Comparison of ENCODE assay signal across 14 cellular contexts in the genomic region with DNA sequence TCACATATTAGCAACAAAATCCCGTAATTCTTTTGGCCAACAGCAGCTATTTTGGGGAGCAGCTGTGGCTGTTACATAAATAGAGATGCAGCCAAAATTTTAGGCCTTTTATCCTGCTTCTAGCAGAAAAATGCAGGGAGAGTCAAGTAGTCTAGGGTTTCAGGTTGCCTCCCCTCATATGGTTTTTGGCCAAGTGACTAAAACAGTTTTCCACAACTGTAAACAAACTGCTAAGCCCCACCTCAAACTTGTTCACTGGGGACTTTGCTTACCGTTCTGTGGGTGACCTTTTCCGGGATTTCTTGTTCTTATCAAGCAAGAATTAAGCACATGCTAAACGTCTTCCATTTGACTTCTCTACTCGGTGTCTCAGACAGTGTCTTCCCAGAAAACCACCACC.
A peak's percentile ranks its signal among the peaks of the same experiment; 100 is the strongest.
DNase-seq lines count a peak whose midpoint lies in the region; ATAC-seq and TF ChIP-seq lines count a peak whose summit lies in the region.
"Had no signal": no experiment of that assay in that cellular context is flagged by ENCODE, and none has a peak within 500 bp of the region (broad histone marks: within the 10 kb centered on the region; RNA-seq: fewer than 3 reads in every experiment).

No MANE protein-coding gene starts in this region.

- DNase-seq in SJCRH30 (peak; percentile 19 to 57), fibroblast of the conjunctiva (ENCODE audit: low read depth) (peak; percentile 86), prostate gland (ENCODE audit: low spot score) (no peak)
- no peak for DNase-seq in activated CD4-positive, alpha-beta T cell treated with anti-CD3 and anti-CD28 coated beads, Interleukin-2, amount 50 U/mL, for 4 hours
- DNase-seq: ACHN; activated CD8-positive, alpha-beta T cell treated with anti-CD3 and anti-CD28 coated beads, Interleukin-2, amount 10 ng/mL, durations not matched to agents 7 days and 5 days; activated naive CD8-positive, alpha-beta T cell treated with anti-CD3 and anti-CD28 coated beads for 36 hours; DND-41; kidney glomerular epithelial cell; NCI-H1417 treated with DMSO at 0.1 percent for 48 hours had no signal

- H3K4me3 ChIP-seq in SJCRH30 (no peak overlapping the region), prostate gland (no peak overlapping the region)

- H3K27ac ChIP-seq in 22Rv1, result peak overlapping the region; percentile 69; the same call in 1 of the 2 replicates
- no peak overlapping the region for H3K27ac ChIP-seq in SJCRH30
- H3K27ac ChIP-seq in prostate gland, result peak overlapping the region; percentile 94 to 95

- H3K4me1 ChIP-seq in SJCRH30, result peaks cover 14% of the 10 kb centered on the region
- H3K4me1 ChIP-seq in prostate gland (replicated peaks), result peaks cover 31% of the 10 kb centered on the region

- WGBS in prostate gland, result 30% methylated on average over 5 of the region's 5 CpGs

- H3K27me3 ChIP-seq in SJCRH30 (no peaks in the 10 kb centered on the region), prostate gland (replicated peaks; ENCODE audit: insufficient read depth) (no peaks in the 10 kb centered on the region)

- TF ChIP-seq POLR2A in prostate gland (IDR thresholded peaks at IDR 0.05), result no peak

- H3K9me3 ChIP-seq in SJCRH30 (replicated peaks) (no peaks in the 10 kb centered on the region), prostate gland (no peaks in the 10 kb centered on the region)

- intact Hi-C loops in prostate gland (cut with DNase I), result loop anchor here (5.0 kb wide), 4 partner anchors 41 to 234 kb away; a partner anchor contains a TSS

- no peak for ATAC-seq in HG02798 (IDR thresholded peaks at IDR 0.05; ENCODE audit: poor library complexity, unreplicated experiment)
- ATAC-seq in HG02642 (IDR thresholded peaks at IDR 0.05; ENCODE audit: poor library complexity, unreplicated experiment), result no peak
- ATAC-seq in GM21526 (IDR thresholded peaks at IDR 0.05; ENCODE audit: low FRiP score, unreplicated experiment), result no peak
- ATAC-seq: activated CD8-positive, alpha-beta T cell treated with anti-CD3 and anti-CD28 coated beads, Interleukin-2, amount 10 ng/mL, durations not matched to agents 7 days and 5 days had no signal

- TF ChIP-seq CTCF in 22Rv1 (IDR thresholded peaks at IDR 0.05), result no peak
- no peak for TF ChIP-seq CTCF in prostate gland (IDR thresholded peaks at IDR 0.05)

- H3K36me3 ChIP-seq in SJCRH30 (no peaks in the 10 kb centered on the region), prostate gland (no peaks in the 10 kb centered on the region)

Comparison
In these comparisons a context has a peak if more than half of its experiments do, and no peak if none do; other contexts are left out.
1. DNase-seq: peak in SJCRH30 (2 of 2) and fibroblast of the conjunctiva (single experiment); none in prostate gland (single experiment) and activated CD4-positive, alpha-beta T cell treated with anti-CD3 and anti-CD28 coated beads, Interleukin-2, amount 50 U/mL, for 4 hours (0 of 2).